ENCODE assay signal across 8 cellular contexts in the genomic region with DNA sequence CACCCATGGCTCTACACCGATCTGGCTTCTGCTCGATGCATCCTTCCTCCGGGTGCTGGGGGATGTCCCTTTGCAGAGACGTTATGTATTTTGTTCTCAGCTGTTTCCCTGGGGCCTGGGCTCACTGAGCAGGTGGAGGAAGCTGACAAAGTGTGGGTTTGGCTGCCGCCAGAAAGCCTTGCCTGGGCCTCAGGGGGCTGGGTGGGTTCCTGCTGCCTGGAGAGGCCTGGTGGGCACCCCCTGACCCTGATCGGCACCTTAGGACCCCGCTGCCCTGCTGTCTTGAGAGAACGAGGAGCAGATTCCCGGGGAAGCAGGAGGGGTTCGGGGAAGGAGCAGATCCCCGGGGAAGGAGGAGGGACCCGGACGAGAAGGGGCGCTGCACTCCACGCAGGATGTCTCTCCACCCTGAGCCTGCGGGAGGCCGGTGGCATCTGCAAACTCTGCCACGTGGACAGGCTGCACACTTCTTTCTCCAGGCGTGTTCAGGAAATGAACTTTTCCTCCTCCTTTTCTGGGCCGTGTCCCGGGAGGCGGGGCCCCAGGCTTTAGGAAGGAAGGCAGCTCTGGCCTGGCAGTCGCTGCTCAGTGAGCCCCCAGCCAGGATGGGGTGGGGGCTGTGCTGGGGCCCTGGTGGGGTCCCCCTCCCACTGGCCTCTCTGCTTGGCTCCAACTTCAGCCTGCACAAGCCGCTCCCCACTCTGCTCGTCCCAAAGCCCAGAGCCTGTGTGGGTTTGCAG.
A peak's percentile ranks its signal among the peaks of the same experiment; 100 is the strongest.
DNase-seq lines count a peak whose midpoint lies in the region; ATAC-seq and TF ChIP-seq lines count a peak whose summit lies in the region.

No MANE protein-coding gene starts in this region.

- peak overlapping the region; percentile 7 for H2AFZ ChIP-seq in fibroblast of lung (ENCODE audit: low read length)

- H3K9ac ChIP-seq in fibroblast of lung (ENCODE audit: insufficient read depth, low read length), result peak overlapping the region; percentile 16

- peak; percentile 55 for DNase-seq in RPMI7951 (ENCODE audit: low read depth)
- DNase-seq in fibroblast of lung (ENCODE audit: low read depth in 2 of 2), result peak; percentile 81 to 85
- peak; percentile 91 for DNase-seq in posterior vena cava (ENCODE audit: low spot score)
- no peak for DNase-seq in activated CD4-positive, CD25-positive, alpha-beta regulatory T cell treated with anti-CD3 and anti-CD28 coated beads, Interleukin-2, amount 50 U/mL, for 72 hours
- no peak for DNase-seq in DMS79 (lab: John Stamatoyannopoulos, UW)

- no peak overlapping the region for H3K4me2 ChIP-seq in fibroblast of lung (ENCODE audit: extremely low read depth, insufficient read depth, low read length)

- no peaks in the 10 kb centered on the region for H3K9me3 ChIP-seq in fibroblast of lung (ENCODE audit: control insufficient read depth, insufficient read depth, low read depth, low read length)

- H3K36me3 ChIP-seq in fibroblast of lung (ENCODE audit: control insufficient read depth, insufficient read depth, low read length), result no peaks in the 10 kb centered on the region

- TF ChIP-seq CTCF in C4-2B (conservative IDR thresholded peaks at IDR 0.05), result no peak
- TF ChIP-seq CTCF in fibroblast of lung (conservative IDR thresholded peaks at IDR 0.05 in 1 of 2, IDR thresholded peaks at IDR 0.05 in 1 of 2; ENCODE audit: low read depth in 1 of 2, low read length in 2 of 2), result peak in 1 of 2 donors; percentile 10

- peaks cover 17% of the 10 kb centered on the region for H3K4me1 ChIP-seq in fibroblast of lung (ENCODE audit: control insufficient read depth, extremely low read depth, insufficient read depth, low read length)

- intact Hi-C loops in posterior vena cava (cut with DNase I), result no loop called here

- ATAC-seq in HG02840 (IDR thresholded peaks at IDR 0.05; ENCODE audit: low FRiP score, unreplicated experiment) (no peak), GM19452 (IDR thresholded peaks at IDR 0.05; ENCODE audit: unreplicated experiment) (no peak)

- H3K27ac ChIP-seq in C4-2B, result peak overlapping the region; percentile 64
- no peak overlapping the region for H3K27ac ChIP-seq in fibroblast of lung (ENCODE audit: insufficient read depth, low read length)

- no peak overlapping the region for H3K4me3 ChIP-seq in fibroblast of lung (replicated peaks in 1 of 4; ENCODE audit: control extremely low read depth in 1 of 4, insufficient read depth in 1 of 4, low read depth in 3 of 4, low read length in 4 of 4)

- H3K79me2 ChIP-seq in fibroblast of lung (ENCODE audit: control insufficient read depth, insufficient read depth, low read length), result no peaks in the 10 kb centered on the region

- H4K20me1 ChIP-seq in fibroblast of lung (ENCODE audit: control insufficient read depth, extremely low read depth, insufficient read depth, low read length), result no peaks in the 10 kb centered on the region

- no peaks in the 10 kb centered on the region for H3K27me3 ChIP-seq in fibroblast of lung (ENCODE audit: control insufficient read depth, insufficient read depth, low read length)

Comparison
In these comparisons a context has a peak if more than half of its experiments do, and no peak if none do; other contexts are left out.
1. DNase-seq: peak in RPMI7951 (single experiment), fibroblast of lung (2 of 2) and posterior vena cava (single experiment); none in activated CD4-positive, CD25-positive, alpha-beta regulatory T cell treated with anti-CD3 and anti-CD28 coated beads, Interleukin-2, amount 50 U/mL, for 72 hours (single experiment) and DMS79 (single experiment).